Comparison of ENCODE assay signal across 8 cellular contexts in genomic region chrY:18326284-18326882, GRCh38.
DNase-seq lines count a peak whose midpoint lies in the region; ATAC-seq, FAIRE-seq and TF ChIP-seq lines count a peak whose summit lies in the region.
"Not testable (repeated sequence)": the region's sequence is repeated elsewhere in the genome, so short reads cannot be mapped to it uniquely, and the experiment has no call there.

No MANE protein-coding gene starts in this region.

- not testable (repeated sequence) for H3K4me3 Mint-ChIP-seq in CD4-positive, alpha-beta T cell; activated CD8-positive, alpha-beta T cell treated with anti-CD3 and anti-CD28 coated beads for 36 hours; stimulated activated effector memory CD8-positive, alpha-beta T cell treated with anti-CD3 and anti-CD28 coated beads, Interleukin-12 subunit alpha, Interleukin-12 subunit beta, amount 100 ng/mL, for 72 hours

- not testable (repeated sequence) for H3K79me1 ChIP-seq in H1 (ENCODE audit: low read depth, low read length)

- H3K4me2 ChIP-seq in H1 (ENCODE audit: insufficient read depth in 1 of 2, low read depth in 2 of 2, low read length in 2 of 2) = not testable (repeated sequence)

- H3K4me1 ChIP-seq in H1 (replicated peaks in 1 of 4; ENCODE audit: control insufficient read depth in 3 of 4, insufficient read depth in 4 of 4, low read length in 3 of 4) = not testable (repeated sequence)

- H3K4me3 ChIP-seq in H1 (ENCODE audit: extremely low read depth in 1 of 4, insufficient read depth in 2 of 4, low read depth in 3 of 4, low read length in 4 of 4) = not testable (repeated sequence)

- not testable (repeated sequence) for H2BK15ac ChIP-seq in H1 (ENCODE audit: low read length)

- not testable (repeated sequence) for H3K36me3 ChIP-seq in H1 (ENCODE audit: control insufficient read depth in 2 of 4, insufficient read depth in 4 of 4, low read length in 3 of 4)

- H3K79me2 ChIP-seq in H1 (ENCODE audit: control insufficient read depth in 1 of 2, insufficient read depth in 2 of 2, low read length in 2 of 2) = not testable (repeated sequence)

- ATAC-seq in CD4-positive, alpha-beta T cell (ENCODE audit: poor library complexity) = peak; percentile 43
- ATAC-seq in GM19043 (IDR thresholded peaks at IDR 0.05; ENCODE audit: low read depth, unreplicated experiment) (peak; percentile 70), GM21619 (IDR thresholded peaks at IDR 0.05; ENCODE audit: unreplicated experiment) (peak; percentile 66), HG02973 (IDR thresholded peaks at IDR 0.05; ENCODE audit: unreplicated experiment) (peak; percentile 58), HG03457 (IDR thresholded peaks at IDR 0.05; ENCODE audit: unreplicated experiment) (peak; percentile 54)
- peak; percentile 74 for ATAC-seq in activated CD8-positive, alpha-beta T cell treated with anti-CD3 and anti-CD28 coated beads for 36 hours
- peak; percentile 51 for ATAC-seq in stimulated activated effector memory CD8-positive, alpha-beta T cell treated with anti-CD3 and anti-CD28 coated beads, Interleukin-12 subunit alpha, Interleukin-12 subunit beta, amount 100 ng/mL, for 72 hours

- H3K56ac ChIP-seq in H1 (replicated peaks; ENCODE audit: insufficient read length, low read depth, low read length) = not testable (repeated sequence)

- not testable (repeated sequence) for H3K9me3 Mint-ChIP-seq in CD4-positive, alpha-beta T cell; activated CD8-positive, alpha-beta T cell treated with anti-CD3 and anti-CD28 coated beads for 36 hours; stimulated activated effector memory CD8-positive, alpha-beta T cell treated with anti-CD3 and anti-CD28 coated beads, Interleukin-12 subunit alpha, Interleukin-12 subunit beta, amount 100 ng/mL, for 72 hours

- H3K23ac ChIP-seq in H1 (ENCODE audit: insufficient read length) = not testable (repeated sequence)

- not testable (repeated sequence) for DNase-seq in CD4-positive, alpha-beta T cell; activated CD8-positive, alpha-beta T cell treated with anti-CD3 and anti-CD28 coated beads for 36 hours; H1 (ENCODE audit: low read depth in 1 of 2, low spot score in 2 of 2); stimulated activated effector memory CD8-positive, alpha-beta T cell treated with anti-CD3 and anti-CD28 coated beads, Interleukin-12 subunit alpha, Interleukin-12 subunit beta, amount 100 ng/mL, for 72 hours (ENCODE audit: low spot score in 2 of 2)

- intact Hi-C loops in CD4-positive, alpha-beta T cell (cut with DNase I, micrococcal nuclease); activated CD8-positive, alpha-beta T cell treated with anti-CD3 and anti-CD28 coated beads for 36 hours (cut with micrococcal nuclease): not testable (repeated sequence)

- not testable (repeated sequence) for H4K91ac ChIP-seq in H1 (replicated peaks; ENCODE audit: insufficient read length, low read length)

- not testable (repeated sequence) for H3K27ac Mint-ChIP-seq in CD4-positive, alpha-beta T cell; activated CD8-positive, alpha-beta T cell treated with anti-CD3 and anti-CD28 coated beads for 36 hours; stimulated activated effector memory CD8-positive, alpha-beta T cell treated with anti-CD3 and anti-CD28 coated beads, Interleukin-12 subunit alpha, Interleukin-12 subunit beta, amount 100 ng/mL, for 72 hours

- H2BK120ac ChIP-seq in H1 (replicated peaks; ENCODE audit: low read depth, low read length) = not testable (repeated sequence)

- FAIRE-seq in H1 (lab: Jason Lieb, UNC) = peak; percentile 86

- H3K14ac ChIP-seq in H1 (ENCODE audit: insufficient read length) = not testable (repeated sequence)

- H4K8ac ChIP-seq in H1 (ENCODE audit: extremely low read depth, insufficient read depth, low read length) = not testable (repeated sequence)

- TF ChIP-seq POLR2A in H1 (IDR thresholded peaks at IDR 0.05; ENCODE audit: control extremely low read depth in 1 of 2, low read depth in 2 of 2, low read length in 2 of 2) = not testable (repeated sequence)

- H3K9me3 ChIP-seq in CD4-positive, alpha-beta T cell (ENCODE audit: control insufficient read depth, low read length); H1 (ENCODE audit: insufficient read depth in 2 of 2, low read depth in 1 of 2, low read length in 1 of 2): not testable (repeated sequence)

- not testable (repeated sequence) for H3K36me3 Mint-ChIP-seq in CD4-positive, alpha-beta T cell (ENCODE audit: low read depth); activated CD8-positive, alpha-beta T cell treated with anti-CD3 and anti-CD28 coated beads for 36 hours (ENCODE audit: low read depth); stimulated activated effector memory CD8-positive, alpha-beta T cell treated with anti-CD3 and anti-CD28 coated beads, Interleukin-12 subunit alpha, Interleukin-12 subunit beta, amount 100 ng/mL, for 72 hours

- CTCF ChIA-PET in CD4-positive, alpha-beta T cell (lab: Charles Lee); activated CD8-positive, alpha-beta T cell treated with anti-CD3 and anti-CD28 coated beads for 36 hours (lab: Charles Lee); H1 (lab: Charles Lee; ENCODE audit: partially characterized antibody): not testable (repeated sequence)

- not testable (repeated sequence) for H2BK5ac ChIP-seq in H1 (ENCODE audit: low read depth, low read length)

- not testable (repeated sequence) for H3K23me2 ChIP-seq in H1 (ENCODE audit: low read depth, low read length)

- not testable (repeated sequence) for H3K18ac ChIP-seq in H1 (ENCODE audit: extremely low read depth, low read length)

- TF ChIP-seq RAD21 in H1 (IDR thresholded peaks at IDR 0.05 in 1 of 2, conservative IDR thresholded peaks at IDR 0.05 in 1 of 2; ENCODE audit: low read depth in 2 of 2, low read length in 2 of 2) = not testable (repeated sequence)

- H4K20me1 ChIP-seq in H1 (replicated peaks in 1 of 2; ENCODE audit: control insufficient read depth in 1 of 2, insufficient read depth in 2 of 2, low read length in 2 of 2) = not testable (repeated sequence)

- H2AK5ac ChIP-seq in H1 (ENCODE audit: low read depth, low read length) = not testable (repeated sequence)

- not testable (repeated sequence) for H3K9ac ChIP-seq in H1 (replicated peaks in 1 of 4; ENCODE audit: extremely low read depth in 1 of 4, low read depth in 3 of 4, low read length in 3 of 4)

- not testable (repeated sequence) for H2BK12ac ChIP-seq in H1 (ENCODE audit: low read depth, low read length)

- not testable (repeated sequence) for H3K27ac ChIP-seq in CD4-positive, alpha-beta T cell (ENCODE audit: low read depth, low read length); H1 (ENCODE audit: low read depth, low read length)

- H2AFZ ChIP-seq in H1 (ENCODE audit: low read length) = not testable (repeated sequence)

- not testable (repeated sequence) for H3K4ac ChIP-seq in H1 (replicated peaks; ENCODE audit: insufficient read length, low read depth, low read length)

- H4K5ac ChIP-seq in H1 (ENCODE audit: insufficient read length, low read depth, low read length) = not testable (repeated sequence)

- TF ChIP-seq CTCF in CD4-positive, alpha-beta T cell (IDR thresholded peaks at IDR 0.05); activated CD8-positive, alpha-beta T cell treated with anti-CD3 and anti-CD28 coated beads for 36 hours (IDR thresholded peaks at IDR 0.05); H1 (IDR thresholded peaks at IDR 0.05; ENCODE audit: control extremely low read depth in 1 of 3, insufficient read depth in 1 of 3, low read depth in 1 of 3, low read length in 3 of 3): not testable (repeated sequence)

- not testable (repeated sequence) for H2BK20ac ChIP-seq in H1 (ENCODE audit: low read length)

- not testable (repeated sequence) for H3K27me3 Mint-ChIP-seq in CD4-positive, alpha-beta T cell; activated CD8-positive, alpha-beta T cell treated with anti-CD3 and anti-CD28 coated beads for 36 hours

- not testable (repeated sequence) for H3K27me3 ChIP-seq in CD4-positive, alpha-beta T cell (ENCODE audit: control insufficient read depth, insufficient read depth, low read length); H1 (replicated peaks in 1 of 4; ENCODE audit: control insufficient read depth in 3 of 4, extremely low read depth in 1 of 4, insufficient read depth in 3 of 4, low read length in 3 of 4)

- WGBS in H1 (ENCODE audit: extremely low coverage in 1 of 2, insufficient coverage in 1 of 2, insufficient read length in 1 of 2, insufficient replicate concordance in 2 of 2, low coverage in 1 of 2, low lambda C conversion rate in 2 of 2, missing lambda C conversion rate in 1 of 2), 2 experiments = no CpG with 5 or more reads among the region's 29 CpGs

- H3K4me1 Mint-ChIP-seq in CD4-positive, alpha-beta T cell (ENCODE audit: low read depth); activated CD8-positive, alpha-beta T cell treated with anti-CD3 and anti-CD28 coated beads for 36 hours (ENCODE audit: low read depth); stimulated activated effector memory CD8-positive, alpha-beta T cell treated with anti-CD3 and anti-CD28 coated beads, Interleukin-12 subunit alpha, Interleukin-12 subunit beta, amount 100 ng/mL, for 72 hours: not testable (repeated sequence)

- TF ChIP-seq EP300 in H1 (IDR thresholded peaks at IDR 0.05; ENCODE audit: borderline replicate concordance in 1 of 2, low read depth in 2 of 2, low read length in 2 of 2) = not testable (repeated sequence)

- POLR2A ChIA-PET in CD4-positive, alpha-beta T cell (lab: Charles Lee); activated CD8-positive, alpha-beta T cell treated with anti-CD3 and anti-CD28 coated beads for 36 hours (lab: Charles Lee); H1 (lab: Charles Lee; ENCODE audit: partially characterized antibody): not testable (repeated sequence)
